Comparison of ENCODE assay signal across 32 cellular contexts in the genomic region with DNA sequence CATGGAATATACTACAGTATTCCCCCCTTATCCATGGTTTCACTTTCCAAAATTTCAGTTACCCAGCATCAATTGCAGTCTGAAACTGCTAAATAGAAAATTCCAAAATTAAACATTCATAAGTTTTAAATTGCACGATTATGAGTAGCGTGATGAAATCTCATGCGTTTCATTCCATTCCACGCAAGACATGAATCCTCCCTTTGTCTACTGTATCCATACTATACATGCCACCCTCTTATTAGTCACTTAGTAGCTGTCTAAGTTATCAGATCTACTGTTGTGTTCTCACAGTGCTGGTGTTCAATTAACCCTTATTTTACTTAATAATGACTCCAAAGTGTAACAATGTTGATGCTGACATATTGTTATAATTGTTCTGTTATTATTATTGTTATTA.
"Had no signal": no experiment of that assay in that cellular context is flagged by ENCODE, and none has a peak within 500 bp of the region (broad histone marks: within the 10 kb centered on the region; RNA-seq: fewer than 3 reads in every experiment).

No MANE protein-coding gene starts in this region.

- H3K9me3 Mint-ChIP-seq: activated B cell treated with CpG ODN at 0.5 μM for 24 hours; activated CD4-positive, alpha-beta memory T cell treated with anti-CD3 and anti-CD28 coated beads for 36 hours; activated CD4-positive, alpha-beta T cell treated with anti-CD3 and anti-CD28 coated beads, Interleukin-2, amount 10 ng/mL, durations not matched to agents 24 days and 14 days; activated CD8-positive, alpha-beta T cell treated with anti-CD3 and anti-CD28 coated beads for 36 hours; activated naive CD4-positive, alpha-beta T cell treated with anti-CD3 and anti-CD28 coated beads, Interleukin-2, amount 10 ng/mL, durations not matched to agents 7 days and 5 days; activated naive CD8-positive, alpha-beta T cell treated with anti-CD3 and anti-CD28 coated beads, Interleukin-2, amount 10 ng/mL, durations not matched to agents 7 days and 5 days; activated naive CD8-positive, alpha-beta T cell treated with anti-CD3 and anti-CD28 coated beads, Interleukin-2, amount 50 U/mL, for 24 hours; activated T-helper 2 cell treated with anti-CD3 and anti-CD28 coated beads, Interferon-gamma antibody, Interleukin-2, Interleukin-4, amounts not matched to agents 10 μg/mL and 5 μg/mL and 100 μg/mL, durations not matched to agents 14 hours and 24 hours and 36 hours; brain; T-helper 1 cell treated with Interleukin-12 subunit alpha and Interleukin-12 subunit beta and Interleukin-4 antibody, amounts not matched to agents 30 μg/mL and 1 μg/mL, for 36 hours; T-helper 2 cell treated with Interferon-gamma antibody and Interleukin-4, amounts not matched to agents 5 μg/mL and 100 μg/mL, for 36 hours had no signal

- H3K27me3 ChIP-seq: ascending aorta had no signal

- H3K4me3 Mint-ChIP-seq: activated B cell treated with CpG ODN at 0.5 μM for 24 hours; activated CD4-positive, alpha-beta memory T cell treated with anti-CD3 and anti-CD28 coated beads for 36 hours; activated CD4-positive, alpha-beta T cell treated with anti-CD3 and anti-CD28 coated beads, Interleukin-2, amount 10 ng/mL, durations not matched to agents 24 days and 14 days; activated CD8-positive, alpha-beta T cell treated with anti-CD3 and anti-CD28 coated beads for 36 hours; activated naive CD4-positive, alpha-beta T cell treated with anti-CD3 and anti-CD28 coated beads, Interleukin-2, amount 10 ng/mL, durations not matched to agents 7 days and 5 days; activated naive CD4-positive, alpha-beta T cell treated with anti-CD3 and anti-CD28 coated beads, Interleukin-2, amount 50 U/mL, for 24 hours; activated naive CD8-positive, alpha-beta T cell; activated naive CD8-positive, alpha-beta T cell treated with anti-CD3 and anti-CD28 coated beads, Interleukin-2, amount 10 ng/mL, durations not matched to agents 7 days and 5 days; activated naive CD8-positive, alpha-beta T cell treated with anti-CD3 and anti-CD28 coated beads, Interleukin-2, amount 50 U/mL, for 24 hours; brain; T-helper 1 cell treated with Interleukin-12 subunit alpha and Interleukin-12 subunit beta and Interleukin-4 antibody, amounts not matched to agents 30 μg/mL and 1 μg/mL, for 36 hours; T-helper 2 cell treated with Interferon-gamma antibody and Interleukin-4, amounts not matched to agents 5 μg/mL and 100 μg/mL, for 36 hours had no signal

- H3K27me3 Mint-ChIP-seq: activated B cell treated with CpG ODN at 0.5 μM for 24 hours; activated CD4-positive, alpha-beta memory T cell treated with anti-CD3 and anti-CD28 coated beads for 36 hours; activated CD4-positive, alpha-beta T cell treated with anti-CD3 and anti-CD28 coated beads, Interleukin-2, amount 10 ng/mL, durations not matched to agents 24 days and 14 days; activated CD8-positive, alpha-beta T cell treated with anti-CD3 and anti-CD28 coated beads for 36 hours; activated naive CD4-positive, alpha-beta T cell treated with anti-CD3 and anti-CD28 coated beads, Interleukin-2, amount 10 ng/mL, durations not matched to agents 7 days and 5 days; activated naive CD4-positive, alpha-beta T cell treated with anti-CD3 and anti-CD28 coated beads, Interleukin-2, amount 50 U/mL, for 24 hours; activated naive CD8-positive, alpha-beta T cell; activated naive CD8-positive, alpha-beta T cell treated with anti-CD3 and anti-CD28 coated beads, Interleukin-2, amount 10 ng/mL, durations not matched to agents 7 days and 5 days; activated naive CD8-positive, alpha-beta T cell treated with anti-CD3 and anti-CD28 coated beads, Interleukin-2, amount 50 U/mL, for 24 hours; brain had no signal

- H3K9me3 ChIP-seq: ascending aorta had no signal

- H3K4me1 ChIP-seq: ascending aorta had no signal

- H3K27ac Mint-ChIP-seq: activated B cell treated with CpG ODN at 0.5 μM for 24 hours; activated CD4-positive, alpha-beta memory T cell treated with anti-CD3 and anti-CD28 coated beads for 36 hours; activated CD4-positive, alpha-beta T cell treated with anti-CD3 and anti-CD28 coated beads, Interleukin-2, amount 10 ng/mL, durations not matched to agents 24 days and 14 days; activated CD8-positive, alpha-beta T cell treated with anti-CD3 and anti-CD28 coated beads for 36 hours; activated naive CD4-positive, alpha-beta T cell treated with anti-CD3 and anti-CD28 coated beads, Interleukin-2, amount 10 ng/mL, durations not matched to agents 7 days and 5 days; activated naive CD4-positive, alpha-beta T cell treated with anti-CD3 and anti-CD28 coated beads, Interleukin-2, amount 50 U/mL, for 24 hours; activated naive CD8-positive, alpha-beta T cell; activated naive CD8-positive, alpha-beta T cell treated with anti-CD3 and anti-CD28 coated beads, Interleukin-2, amount 10 ng/mL, durations not matched to agents 7 days and 5 days; activated naive CD8-positive, alpha-beta T cell treated with anti-CD3 and anti-CD28 coated beads, Interleukin-2, amount 50 U/mL, for 24 hours; activated T-helper 2 cell treated with anti-CD3 and anti-CD28 coated beads, Interferon-gamma antibody, Interleukin-2, Interleukin-4, amounts not matched to agents 10 μg/mL and 5 μg/mL and 100 μg/mL, durations not matched to agents 14 hours and 24 hours and 36 hours; brain; T-helper 1 cell treated with Interleukin-12 subunit alpha and Interleukin-12 subunit beta and Interleukin-4 antibody, amounts not matched to agents 30 μg/mL and 1 μg/mL, for 36 hours; T-helper 2 cell treated with Interferon-gamma antibody and Interleukin-4, amounts not matched to agents 5 μg/mL and 100 μg/mL, for 36 hours had no signal

- H3K4me1 Mint-ChIP-seq: activated B cell treated with CpG ODN at 0.5 μM for 24 hours; activated CD4-positive, alpha-beta T cell treated with anti-CD3 and anti-CD28 coated beads, Interleukin-2, amount 10 ng/mL, durations not matched to agents 24 days and 14 days; activated naive CD4-positive, alpha-beta T cell treated with anti-CD3 and anti-CD28 coated beads, Interleukin-2, amount 10 ng/mL, durations not matched to agents 7 days and 5 days; activated naive CD4-positive, alpha-beta T cell treated with anti-CD3 and anti-CD28 coated beads, Interleukin-2, amount 50 U/mL, for 24 hours; activated naive CD8-positive, alpha-beta T cell treated with anti-CD3 and anti-CD28 coated beads, Interleukin-2, amount 10 ng/mL, durations not matched to agents 7 days and 5 days; activated naive CD8-positive, alpha-beta T cell treated with anti-CD3 and anti-CD28 coated beads, Interleukin-2, amount 50 U/mL, for 24 hours; brain had no signal

- DNase-seq: activated B cell treated with CpG ODN at 0.5 μM for 24 hours; activated CD4-positive, alpha-beta memory T cell treated with anti-CD3 and anti-CD28 coated beads for 36 hours; activated CD4-positive, alpha-beta T cell treated with anti-CD3 and anti-CD28 coated beads for 4 hours; activated CD4-positive, alpha-beta T cell treated with anti-CD3 and anti-CD28 coated beads, Interleukin-2, amount 10 ng/mL, durations not matched to agents 24 days and 14 days; activated CD4-positive, alpha-beta T cell treated with anti-CD3 and anti-CD28 coated beads, Interleukin-2, amount 50 U/mL, for 1 hour; activated CD4-positive, alpha-beta T cell treated with anti-CD3 and anti-CD28 coated beads, Interleukin-2, amount 50 U/mL, for 4 hours; activated CD4-positive, CD25-positive, alpha-beta regulatory T cell treated with anti-CD3 and anti-CD28 coated beads, Interleukin-2, amount 50 U/mL, for 72 hours; activated CD8-positive, alpha-beta memory T cell treated with anti-CD3 and anti-CD28 coated beads, Interleukin-2, amount 50 U/mL, for 4 hours; activated CD8-positive, alpha-beta T cell treated with anti-CD3 and anti-CD28 coated beads for 36 hours; activated effector memory CD4-positive, alpha-beta T cell treated with Interleukin-2 at 50 U/mL for 16 hours; activated gamma-delta T cell; activated naive CD4-positive, alpha-beta T cell treated with anti-CD3 and anti-CD28 coated beads, Interleukin-2, amount 10 ng/mL, durations not matched to agents 7 days and 5 days; activated naive CD4-positive, alpha-beta T cell treated with Interleukin-2 at 50 U/mL for 16 hours; activated naive CD8-positive, alpha-beta T cell treated with anti-CD3 and anti-CD28 coated beads, Interleukin-2, amount 10 ng/mL, durations not matched to agents 7 days and 5 days; activated naive CD8-positive, alpha-beta T cell treated with anti-CD3 and anti-CD28 coated beads, Interleukin-2, amount 50 U/mL, for 24 hours; activated T-cell treated with anti-CD3 and anti-CD28 coated beads for 4 hours; activated T-cell treated with anti-CD3 and anti-CD28 coated beads, Interleukin-2, amount 50 U/mL, for 1 hour; activated T-cell treated with anti-CD3 and anti-CD28 coated beads, Interleukin-2, amount 50 U/mL, for 48 hours; amygdala; anterior cingulate cortex; central memory CD4-positive, alpha-beta T cell; T-helper 1 cell; T-helper 2 cell; T-helper 9 cell had no signal

- H3K36me3 Mint-ChIP-seq: activated CD4-positive, alpha-beta memory T cell treated with anti-CD3 and anti-CD28 coated beads for 36 hours; activated naive CD4-positive, alpha-beta T cell treated with anti-CD3 and anti-CD28 coated beads, Interleukin-2, amount 10 ng/mL, durations not matched to agents 7 days and 5 days; activated naive CD4-positive, alpha-beta T cell treated with anti-CD3 and anti-CD28 coated beads, Interleukin-2, amount 50 U/mL, for 24 hours; activated naive CD8-positive, alpha-beta T cell; activated naive CD8-positive, alpha-beta T cell treated with anti-CD3 and anti-CD28 coated beads, Interleukin-2, amount 10 ng/mL, durations not matched to agents 7 days and 5 days; brain had no signal

- H3K36me3 ChIP-seq: ascending aorta had no signal

- H3K4me3 ChIP-seq: ascending aorta had no signal

- H3K27ac ChIP-seq: ascending aorta, VCaP had no signal
